In genomic region chr6:148874698-148875293, GRCh38 we compare ENCODE assay signal across 12 cellular contexts.
DNase-seq lines count a peak whose midpoint lies in the region; ATAC-seq, FAIRE-seq and TF ChIP-seq lines count a peak whose summit lies in the region.
"Had no signal": no experiment of that assay in that cellular context is flagged by ENCODE, and none has a peak within 500 bp of the region (broad histone marks: within the 10 kb centered on the region; RNA-seq: fewer than 3 reads in every experiment).

No MANE protein-coding gene starts in this region.

- CTCF ChIA-PET in HepG2 (lab: Yijun Ruan, JAX; ENCODE audit: low intra/inter-chr PET ratio, low total read pairs): no interaction called here

- H3K4me1 ChIP-seq in HepG2 (ENCODE audit: insufficient read depth, low read length) (no peaks in the 10 kb centered on the region), right lobe of liver (no peaks in the 10 kb centered on the region), esophagus muscularis mucosa (peaks cover 14 to 39% (median 27%) of the 10 kb centered on the region in 4 donors), mucosa of descending colon (ENCODE audit: low read depth) (no peaks in the 10 kb centered on the region)

- H3K36me3 ChIP-seq in HepG2 (replicated peaks in 1 of 2; ENCODE audit: control insufficient read depth in 1 of 2, insufficient read depth in 2 of 2, low read length in 2 of 2) (no peaks in the 10 kb centered on the region), right lobe of liver (no peaks in the 10 kb centered on the region), esophagus muscularis mucosa (no peaks in the 10 kb centered on the region), mucosa of descending colon (ENCODE audit: low read depth) (no peaks in the 10 kb centered on the region)

- no peak for TF ChIP-seq RAD21 in HepG2 (CRISPR knock-in tag; IDR thresholded peaks at IDR 0.05)

- H4K20me1 ChIP-seq in HepG2 (ENCODE audit: insufficient read depth, low read length): no peaks in the 10 kb centered on the region

- intact Hi-C loops in HepG2 (cut with micrococcal nuclease; ENCODE audit: unreplicated experiment): no loop called here
- intact Hi-C loops in right lobe of liver (cut with DNase I): no loop called here
- intact Hi-C loops in left cardiac atrium (cut with DNase I): no loop called here
- intact Hi-C loops in esophagus muscularis mucosa (cut with DNase I): no loop called here
- intact Hi-C loops in mucosa of descending colon (cut with DNase I, micrococcal nuclease): no loop called here

- TF ChIP-seq POLR2A in HepG2 (IDR thresholded peaks at IDR 0.05; ENCODE audit: insufficient read depth in 1 of 2, low read depth in 2 of 2, low read length in 2 of 2) (no peak), right lobe of liver (IDR thresholded peaks at IDR 0.05) (no peak), esophagus muscularis mucosa (IDR thresholded peaks at IDR 0.05; ENCODE audit: low read depth) (no peak)

- H3K9ac ChIP-seq in HepG2 (ENCODE audit: insufficient read depth, low read depth, low read length): no peak overlapping the region

- DNase-seq in HepG2 (ENCODE audit: low spot score) (no peak), right lobe of liver (no peak), left cardiac atrium (no peak), esophagus muscularis mucosa (ENCODE audit: extremely low spot score) (no peak), mucosa of descending colon (no peak), hippocampal formation (lab: John Stamatoyannopoulos, UW) (no peak)
- DNase-seq: activated CD4-positive, alpha-beta T cell treated with anti-CD3 and anti-CD28 coated beads for 48 hours; activated naive CD4-positive, alpha-beta T cell; islet precursor cell had no signal

- H3K9me3 ChIP-seq in HepG2 (ENCODE audit: low read length) (no peaks in the 10 kb centered on the region), right lobe of liver (no peaks in the 10 kb centered on the region), esophagus muscularis mucosa (no peaks in the 10 kb centered on the region), mucosa of descending colon (no peaks in the 10 kb centered on the region)

- WGBS in HepG2 (ENCODE audit: low lambda C conversion rate): 39% methylated on average over 9 of the region's 9 CpGs
- 70% methylated on average over 9 of the region's 9 CpGs for WGBS in right lobe of liver (ENCODE audit: insufficient coverage, low coverage, low lambda C conversion rate, missing lambda C conversion rate)
- WGBS in esophagus muscularis mucosa: 52% methylated on average over 9 of the region's 9 CpGs

- no peak overlapping the region for H2AFZ ChIP-seq in HepG2 (ENCODE audit: low read length)
- H2AFZ ChIP-seq: GM23338 had no signal

- H3K4me3 ChIP-seq in HepG2 (replicated peaks in 1 of 3; ENCODE audit: insufficient read depth in 1 of 3, low read depth in 2 of 3, low read length in 3 of 3) (no peak overlapping the region), right lobe of liver (no peak overlapping the region), esophagus muscularis mucosa (no peak overlapping the region), mucosa of descending colon (no peak overlapping the region)
- H3K4me3 ChIP-seq: GM23338 had no signal

- H3K4me2 ChIP-seq in HepG2 (ENCODE audit: low read depth, low read length): no peak overlapping the region
- H3K4me2 ChIP-seq: GM23338 had no signal

- TF ChIP-seq EP300 in HepG2 (IDR thresholded peaks at IDR 0.05; ENCODE audit: low read depth in 2 of 2, low read length in 2 of 2) (no peak), HepG2 (CRISPR knock-in tag; IDR thresholded peaks at IDR 0.05; ENCODE audit: borderline replicate concordance) (no peak), esophagus muscularis mucosa (IDR thresholded peaks at IDR 0.05) (no peak)

- FAIRE-seq in HepG2 (lab: Jason Lieb, UNC): no peak

- H3K27ac ChIP-seq in HepG2 (ENCODE audit: extremely low read length, insufficient read depth, low read length): no peak overlapping the region
- no peak overlapping the region for H3K27ac ChIP-seq in right lobe of liver
- no peak overlapping the region for H3K27ac ChIP-seq in esophagus muscularis mucosa (replicated peaks in 1 of 4)

- in situ Hi-C loops in HepG2 (cut with HindIII; ENCODE audit: extremely low pct_ligation_motif_present, low pct_unique_long_range_greater_than_20kb): no loop called here

- no TSS peak for BruUV-seq in HepG2 (replicated peaks; lab: Mats Ljungman, UMichigan)

- no peak for TF ChIP-seq CTCF in HepG2 (CRISPR knock-in tag; IDR thresholded peaks at IDR 0.05)
- TF ChIP-seq CTCF in right lobe of liver (IDR thresholded peaks at IDR 0.05): no peak
- TF ChIP-seq CTCF in esophagus muscularis mucosa (IDR thresholded peaks at IDR 0.05): no peak
- no peak for TF ChIP-seq CTCF in mucosa of descending colon (IDR thresholded peaks at IDR 0.05)

- POLR2A ChIA-PET in HepG2 (lab: Yijun Ruan, JAX): no interaction called here

- ATAC-seq in HepG2: no peak
- no peak for ATAC-seq in right lobe of liver
- peak; percentile 46 for ATAC-seq in SK-N-SH treated with all-trans-retinoic acid at 6 μM for 48 hours
- ATAC-seq in left cardiac atrium: peak; percentile 76 to 82
- ATAC-seq in mucosa of descending colon: no peak
- ATAC-seq in activated CD4-positive, CD25-positive, alpha-beta regulatory T cell treated with anti-CD3 and anti-CD28 coated beads, Interleukin-2, amount 50 U/mL, for 24 hours: no peak
- ATAC-seq: GM23338 had no signal

- H3K27me3 ChIP-seq in HepG2 (ENCODE audit: control insufficient read depth in 1 of 2, insufficient read depth in 2 of 2, low read length in 2 of 2) (no peaks in the 10 kb centered on the region), right lobe of liver (no peaks in the 10 kb centered on the region), esophagus muscularis mucosa (no peaks in the 10 kb centered on the region)

- no peaks in the 10 kb centered on the region for H3K79me2 ChIP-seq in HepG2 (ENCODE audit: insufficient read depth, low read length)

TF ChIP-seq in HepG2, 621 proteins besides CTCF, POLR2A, EP300 and RAD21:
- TF ChIP-seq JDP2 (CRISPR knock-in tag; IDR thresholded peaks at IDR 0.05; ENCODE audit: borderline replicate concordance): no peak
- TF ChIP-seq MAFK (conservative IDR thresholded peaks at IDR 0.05 in 1 of 2, IDR thresholded peaks at IDR 0.05 in 1 of 2; ENCODE audit: low read length in 2 of 2): peak; percentile 17 to 63; a peak in 2 of 4 replicates

TF ChIP-seq in SK-N-SH treated with all-trans-retinoic acid at 6 μM for 48 hours, 23 proteins besides CTCF, POLR2A, EP300 and RAD21:
- TF ChIP-seq ZNF70 (CRISPR knock-in tag; IDR thresholded peaks at IDR 0.05): no peak

Comparison
In these comparisons a context has a peak if more than half of its experiments do, and no peak if none do; other contexts are left out.
1. ATAC-seq: peak in SK-N-SH treated with all-trans-retinoic acid at 6 μM for 48 hours (single experiment) and left cardiac atrium (2 of 2); none in HepG2 (single experiment), right lobe of liver (0 of 4), mucosa of descending colon (single experiment) and activated CD4-positive, CD25-positive, alpha-beta regulatory T cell treated with anti-CD3 and anti-CD28 coated beads, Interleukin-2, amount 50 U/mL, for 24 hours (0 of 2).